In the genomic region with DNA sequence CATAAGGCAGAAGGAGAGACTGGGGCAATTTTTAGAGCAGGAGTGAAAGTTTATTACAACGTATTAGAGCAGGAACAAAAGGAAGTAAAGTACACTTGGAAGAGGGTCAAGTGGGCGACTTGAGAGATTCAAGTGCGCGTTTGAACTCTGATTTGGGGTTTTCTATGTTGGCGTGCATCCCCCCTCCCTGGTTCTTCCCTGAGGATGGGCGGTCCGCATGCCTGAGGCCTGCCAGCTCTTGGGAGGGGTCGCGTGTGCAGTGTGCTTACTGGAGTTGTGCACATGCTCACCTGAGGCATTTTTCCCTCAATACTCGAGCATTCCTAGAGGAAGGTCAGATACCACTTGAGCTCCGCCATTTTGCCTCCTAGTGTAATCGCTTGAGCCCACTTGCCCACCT, we compare ENCODE assay signal across 1 cellular context.
TF ChIP-seq lines count a peak whose summit lies in the region.

No MANE protein-coding gene starts in this region.

TF ChIP-seq in HCT116, 20 proteins besides CTCF, POLR2A, EP300 and RAD21:
- TF ChIP-seq, protein P1, sequence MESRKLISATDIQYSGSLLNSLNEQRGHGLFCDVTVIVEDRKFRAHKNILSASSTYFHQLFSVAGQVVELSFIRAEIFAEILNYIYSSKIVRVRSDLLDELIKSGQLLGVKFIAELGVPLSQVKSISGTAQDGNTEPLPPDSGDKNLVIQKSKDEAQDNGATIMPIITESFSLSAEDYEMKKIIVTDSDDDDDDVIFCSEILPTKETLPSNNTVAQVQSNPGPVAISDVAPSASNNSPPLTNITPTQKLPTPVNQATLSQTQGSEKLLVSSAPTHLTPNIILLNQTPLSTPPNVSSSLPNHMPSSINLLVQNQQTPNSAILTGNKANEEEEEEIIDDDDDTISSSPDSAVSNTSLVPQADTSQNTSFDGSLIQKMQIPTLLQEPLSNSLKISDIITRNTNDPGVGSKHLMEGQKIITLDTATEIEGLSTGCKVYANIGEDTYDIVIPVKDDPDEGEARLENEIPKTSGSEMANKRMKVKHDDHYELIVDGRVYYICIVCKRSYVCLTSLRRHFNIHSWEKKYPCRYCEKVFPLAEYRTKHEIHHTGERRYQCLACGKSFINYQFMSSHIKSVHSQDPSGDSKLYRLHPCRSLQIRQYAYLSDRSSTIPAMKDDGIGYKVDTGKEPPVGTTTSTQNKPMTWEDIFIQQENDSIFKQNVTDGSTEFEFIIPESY (IDR thresholded peaks at IDR 0.05; ENCODE audit: extremely low read depth, insufficient replicate concordance, low read length): no peak
- no peak for TF ChIP-seq TCF7L2 (IDR thresholded peaks at IDR 0.05; ENCODE audit: borderline replicate concordance, extremely low read depth, insufficient read depth, insufficient read length)
- no peak for TF ChIP-seq CBX3 (IDR thresholded peaks at IDR 0.05; ENCODE audit: low read depth)
- no peak for TF ChIP-seq EZH2 (IDR thresholded peaks at IDR 0.05)
- TF ChIP-seq ZFX (IDR thresholded peaks at IDR 0.05): no peak
- TF ChIP-seq, protein P2, sequence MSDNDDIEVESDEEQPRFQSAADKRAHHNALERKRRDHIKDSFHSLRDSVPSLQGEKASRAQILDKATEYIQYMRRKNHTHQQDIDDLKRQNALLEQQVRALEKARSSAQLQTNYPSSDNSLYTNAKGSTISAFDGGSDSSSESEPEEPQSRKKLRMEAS (IDR thresholded peaks at IDR 0.05): no peak
- no peak for TF ChIP-seq SIN3A (IDR thresholded peaks at IDR 0.05; ENCODE audit: low read depth)
- TF ChIP-seq EGR1 (IDR thresholded peaks at IDR 0.05; ENCODE audit: low read depth): no peak
- TF ChIP-seq CEBPB (IDR thresholded peaks at IDR 0.05; ENCODE audit: low read depth): no peak
- TF ChIP-seq ELF1 (IDR thresholded peaks at IDR 0.05; ENCODE audit: borderline replicate concordance, low read depth): no peak
- no peak for TF ChIP-seq SRF (IDR thresholded peaks at IDR 0.05; ENCODE audit: low read depth)
- no peak for TF ChIP-seq JUND (IDR thresholded peaks at IDR 0.05)
- TF ChIP-seq POLR2AphosphoS5 (IDR thresholded peaks at IDR 0.05; ENCODE audit: low read depth, low read length): no peak
- no peak for TF ChIP-seq SP1 (IDR thresholded peaks at IDR 0.05; ENCODE audit: low read depth)
- no peak for TF ChIP-seq YY1 (IDR thresholded peaks at IDR 0.05; ENCODE audit: extremely low read depth, insufficient replicate concordance, low read depth, low read length)
- TF ChIP-seq, protein P3, sequence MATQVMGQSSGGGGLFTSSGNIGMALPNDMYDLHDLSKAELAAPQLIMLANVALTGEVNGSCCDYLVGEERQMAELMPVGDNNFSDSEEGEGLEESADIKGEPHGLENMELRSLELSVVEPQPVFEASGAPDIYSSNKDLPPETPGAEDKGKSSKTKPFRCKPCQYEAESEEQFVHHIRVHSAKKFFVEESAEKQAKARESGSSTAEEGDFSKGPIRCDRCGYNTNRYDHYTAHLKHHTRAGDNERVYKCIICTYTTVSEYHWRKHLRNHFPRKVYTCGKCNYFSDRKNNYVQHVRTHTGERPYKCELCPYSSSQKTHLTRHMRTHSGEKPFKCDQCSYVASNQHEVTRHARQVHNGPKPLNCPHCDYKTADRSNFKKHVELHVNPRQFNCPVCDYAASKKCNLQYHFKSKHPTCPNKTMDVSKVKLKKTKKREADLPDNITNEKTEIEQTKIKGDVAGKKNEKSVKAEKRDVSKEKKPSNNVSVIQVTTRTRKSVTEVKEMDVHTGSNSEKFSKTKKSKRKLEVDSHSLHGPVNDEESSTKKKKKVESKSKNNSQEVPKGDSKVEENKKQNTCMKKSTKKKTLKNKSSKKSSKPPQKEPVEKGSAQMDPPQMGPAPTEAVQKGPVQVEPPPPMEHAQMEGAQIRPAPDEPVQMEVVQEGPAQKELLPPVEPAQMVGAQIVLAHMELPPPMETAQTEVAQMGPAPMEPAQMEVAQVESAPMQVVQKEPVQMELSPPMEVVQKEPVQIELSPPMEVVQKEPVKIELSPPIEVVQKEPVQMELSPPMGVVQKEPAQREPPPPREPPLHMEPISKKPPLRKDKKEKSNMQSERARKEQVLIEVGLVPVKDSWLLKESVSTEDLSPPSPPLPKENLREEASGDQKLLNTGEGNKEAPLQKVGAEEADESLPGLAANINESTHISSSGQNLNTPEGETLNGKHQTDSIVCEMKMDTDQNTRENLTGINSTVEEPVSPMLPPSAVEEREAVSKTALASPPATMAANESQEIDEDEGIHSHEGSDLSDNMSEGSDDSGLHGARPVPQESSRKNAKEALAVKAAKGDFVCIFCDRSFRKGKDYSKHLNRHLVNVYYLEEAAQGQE (IDR thresholded peaks at IDR 0.05; ENCODE audit: low read depth): no peak
- TF ChIP-seq, protein P4, sequence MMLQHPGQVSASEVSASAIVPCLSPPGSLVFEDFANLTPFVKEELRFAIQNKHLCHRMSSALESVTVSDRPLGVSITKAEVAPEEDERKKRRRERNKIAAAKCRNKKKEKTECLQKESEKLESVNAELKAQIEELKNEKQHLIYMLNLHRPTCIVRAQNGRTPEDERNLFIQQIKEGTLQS (IDR thresholded peaks at IDR 0.05): no peak
- TF ChIP-seq FOSL1 (IDR thresholded peaks at IDR 0.05; ENCODE audit: low read depth): no peak
